In genomic region chr11:10878408-10879214, GRCh38 we compare ENCODE assay signal across 9 cellular contexts. TPM values are rescaled to one million over a fixed set of nuclear protein-coding genes. Genes with fewer than 3 reads are reported as not detected.
DNase-seq lines count a peak whose midpoint lies in the region; ATAC-seq and TF ChIP-seq lines count a peak whose summit lies in the region.
"Had no signal": no experiment of that assay in that cellular context is flagged by ENCODE, and none has a peak within 500 bp of the region (broad histone marks: within the 10 kb centered on the region; RNA-seq: fewer than 3 reads in every experiment).

No MANE protein-coding gene starts in this region.

- DNase-seq in NCI-H2107 treated with DMSO at 0.1 percent for 48 hours (lab: John Stamatoyannopoulos, UW; ENCODE audit: unreplicated experiment) (peak; percentile 27), NCI-H2107 (lab: John Stamatoyannopoulos, UW) (no peak), HT1080 (ENCODE audit: low read depth) (peak; percentile 63), SIG-M5 (lab: John Stamatoyannopoulos, UW) (peak; percentile 28), epithelial cell of proximal tubule (ENCODE audit: low read depth) (peak; percentile 23), natural killer cell (no peak)
- no peak for DNase-seq in activated effector memory CD4-positive, alpha-beta T cell treated with anti-CD3 and anti-CD28 coated beads, Interleukin-2, amount 50 U/mL, for 16 hours

- no peak overlapping the region for H3K4me3 ChIP-seq in epithelial cell of proximal tubule (ENCODE audit: low read depth, low read length)

- H3K4me3 Mint-ChIP-seq in natural killer cell, result no peak overlapping the region
- H3K4me3 Mint-ChIP-seq: stimulated activated naive CD8-positive, alpha-beta T cell treated with anti-CD3 and anti-CD28 coated beads, Interleukin-15, Interleukin-2, amounts not matched to agents 100 ng/mL and 50 ng/mL, for 24 hours had no signal

- TF ChIP-seq CTCF in epithelial cell of proximal tubule (conservative IDR thresholded peaks at IDR 0.05; ENCODE audit: low read depth, low read length) (peak; percentile 97), natural killer cell (IDR thresholded peaks at IDR 0.05) (peak; percentile 72)

- peaks cover 3% of the 10 kb centered on the region for H3K36me3 Mint-ChIP-seq in natural killer cell

- intact Hi-C loops in natural killer cell (cut with micrococcal nuclease), result no loop called here

- peaks cover 0 to 2% of the 10 kb centered on the region in 2 donors for H3K27me3 Mint-ChIP-seq in natural killer cell (ENCODE audit: low read depth in 2 of 2)
- H3K27me3 Mint-ChIP-seq: stimulated activated naive CD8-positive, alpha-beta T cell treated with anti-CD3 and anti-CD28 coated beads, Interleukin-15, Interleukin-2, amounts not matched to agents 100 ng/mL and 50 ng/mL, for 24 hours had no signal

- peak overlapping the region in 1 of 2 donors; percentile 35 for H3K27ac Mint-ChIP-seq in natural killer cell
- H3K27ac Mint-ChIP-seq: stimulated activated naive CD8-positive, alpha-beta T cell treated with anti-CD3 and anti-CD28 coated beads, Interleukin-15, Interleukin-2, amounts not matched to agents 100 ng/mL and 50 ng/mL, for 24 hours had no signal

- ATAC-seq in natural killer cell (peak; percentile 77 to 89 (median 84)), HG03280 (IDR thresholded peaks at IDR 0.05; ENCODE audit: unreplicated experiment) (no peak)

- H3K9me3 Mint-ChIP-seq in natural killer cell, result peaks cover 0 to under 1% of the 10 kb centered on the region in 2 donors

- peaks cover 8% of the 10 kb centered on the region in 2 donors for H3K4me1 Mint-ChIP-seq in natural killer cell

RNA-seq across cellular contexts. Expression of gene ZBED5, which starts 20.8 kb away (rescaled TPM):
- total RNA-seq in HT1080 (2014; rRNA removed; shearing (Covaris generic)), result 18.4 and 32.6 TPM in 2 replicates
- polyA plus RNA-seq in HT1080 (2015; cell fraction: cytosol; rRNA removed), result 23.6 and 40.1 TPM in 2 replicates
- 111 and 121 TPM in 2 replicates for polyA plus RNA-seq in HT1080 (2015; cell fraction: nucleus; rRNA removed)
- 17.5 and 19.8 TPM in 2 replicates for total RNA-seq in epithelial cell of proximal tubule
- total RNA-seq in natural killer cell, result 10 to 100 TPM; 40.0 to 61.3 (median 53.9) TPM

Comparison
In these comparisons a context has a peak if more than half of its experiments do, and no peak if none do; other contexts are left out.
1. DNase-seq: peak in NCI-H2107 treated with DMSO at 0.1 percent for 48 hours (single experiment), HT1080 (single experiment), SIG-M5 (single experiment) and epithelial cell of proximal tubule (single experiment); none in NCI-H2107 (single experiment), natural killer cell (single experiment) and activated effector memory CD4-positive, alpha-beta T cell treated with anti-CD3 and anti-CD28 coated beads, Interleukin-2, amount 50 U/mL, for 16 hours (single experiment).